ENCODE assay signal across 14 cellular contexts in the genomic region with DNA sequence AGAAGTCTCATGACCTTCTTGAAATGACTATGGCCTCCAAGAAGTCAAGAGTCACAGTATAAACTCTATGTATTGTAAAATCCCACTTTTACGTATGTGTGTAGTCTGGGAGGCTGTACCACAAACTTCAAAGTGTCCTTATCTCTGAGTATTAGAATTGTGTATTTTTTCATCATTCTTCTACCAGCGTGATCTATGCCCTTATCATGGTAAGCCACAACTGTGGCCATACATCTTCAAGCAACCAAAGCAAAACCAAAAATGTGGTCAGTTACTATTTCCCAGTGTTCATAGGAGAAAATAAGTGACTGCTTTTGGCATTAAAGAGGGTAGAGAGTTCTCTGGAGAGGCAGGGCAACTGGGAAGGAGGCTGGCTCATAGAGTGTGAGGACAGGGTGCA.
"Had no signal": no experiment of that assay in that cellular context is flagged by ENCODE, and none has a peak within 500 bp of the region (broad histone marks: within the 10 kb centered on the region; RNA-seq: fewer than 3 reads in every experiment).

No MANE protein-coding gene starts in this region.

- H3K9ac ChIP-seq: parathyroid adenoma, SK-N-SH had no signal

- H3K27ac Mint-ChIP-seq: activated naive CD4-positive, alpha-beta T cell treated with anti-CD3 and anti-CD28 coated beads for 36 hours; activated naive CD8-positive, alpha-beta T cell treated with anti-CD3 and anti-CD28 coated beads, Interleukin-2, amount 50 U/mL, for 24 hours; activated T-helper 2 cell treated with anti-CD3 and anti-CD28 coated beads, Interferon-gamma antibody, Interleukin-2, Interleukin-4, amounts not matched to agents 10 μg/mL and 5 μg/mL and 100 μg/mL, durations not matched to agents 14 hours and 24 hours and 36 hours; dendritic cell treated with granulocyte-macrophage colony-stimulating factor and Interleukin-4, amounts not matched to agents 40 ng/mL and 50 ng/mL, for 4 days; stimulated activated memory B cell treated with anti-CD40 and anti-IgM and Interleukin-4, amounts not matched to agents 10 μg/mL and 1 μg/mL and 100 μg/mL, for 72 hours had no signal

- H3K27ac ChIP-seq: left lung, parathyroid adenoma had no signal

- H3K4me3 Mint-ChIP-seq: activated naive CD4-positive, alpha-beta T cell treated with anti-CD3 and anti-CD28 coated beads for 36 hours; activated naive CD8-positive, alpha-beta T cell treated with anti-CD3 and anti-CD28 coated beads, Interleukin-2, amount 50 U/mL, for 24 hours; dendritic cell treated with granulocyte-macrophage colony-stimulating factor and Interleukin-4, amounts not matched to agents 40 ng/mL and 50 ng/mL, for 4 days; naive thymus-derived CD8-positive, alpha-beta T cell; stimulated activated memory B cell treated with anti-CD40 and anti-IgM and Interleukin-4, amounts not matched to agents 10 μg/mL and 1 μg/mL and 100 μg/mL, for 72 hours had no signal

- H3K4me2 ChIP-seq: SK-N-SH had no signal

- H3K79me2 ChIP-seq: parathyroid adenoma had no signal

- H2AFZ ChIP-seq: parathyroid adenoma had no signal

- H3K36me3 Mint-ChIP-seq: naive thymus-derived CD8-positive, alpha-beta T cell; stimulated activated memory B cell treated with anti-CD40 and anti-IgM and Interleukin-4, amounts not matched to agents 10 μg/mL and 1 μg/mL and 100 μg/mL, for 72 hours had no signal

- H3K9me3 ChIP-seq: body of pancreas, left lung, SK-N-SH had no signal

- H3K36me3 ChIP-seq: left lung had no signal

- H3K4me1 ChIP-seq: parathyroid adenoma had no signal

- DNase-seq: activated CD4-positive, alpha-beta T cell treated with anti-CD3 and anti-CD28 coated beads, Interleukin-2, amount 50 U/mL, for 48 hours; activated CD4-positive, CD25-positive, alpha-beta regulatory T cell treated with anti-CD3 and anti-CD28 coated beads, Interleukin-2, amount 50 U/mL, for 72 hours; activated naive CD4-positive, alpha-beta T cell treated with anti-CD3 and anti-CD28 coated beads for 36 hours; activated naive CD8-positive, alpha-beta T cell treated with anti-CD3 and anti-CD28 coated beads, Interleukin-2, amount 50 U/mL, for 24 hours; body of pancreas; left lung; naive thymus-derived CD8-positive, alpha-beta T cell; SK-N-SH; T-helper 1 cell; T1000 had no signal

- H3K4me3 ChIP-seq: body of pancreas, left lung had no signal

- H3K9me3 Mint-ChIP-seq: activated naive CD8-positive, alpha-beta T cell treated with anti-CD3 and anti-CD28 coated beads, Interleukin-2, amount 50 U/mL, for 24 hours; naive thymus-derived CD8-positive, alpha-beta T cell had no signal

- H3K27me3 Mint-ChIP-seq: activated naive CD8-positive, alpha-beta T cell treated with anti-CD3 and anti-CD28 coated beads, Interleukin-2, amount 50 U/mL, for 24 hours; naive thymus-derived CD8-positive, alpha-beta T cell; stimulated activated memory B cell treated with anti-CD40 and anti-IgM and Interleukin-4, amounts not matched to agents 10 μg/mL and 1 μg/mL and 100 μg/mL, for 72 hours had no signal

- H3K27me3 ChIP-seq: body of pancreas, left lung had no signal
